14 cellular contexts compared by ENCODE assay signal in genomic region chr5:180333661-180334060, GRCh38. TPM values are rescaled to one million over a fixed set of nuclear protein-coding genes. Genes with fewer than 3 reads are reported as not detected.
DNase-seq lines count a peak whose midpoint lies in the region; ATAC-seq and TF ChIP-seq lines count a peak whose summit lies in the region.
"Had no signal": no experiment of that assay in that cellular context is flagged by ENCODE, and none has a peak within 500 bp of the region (broad histone marks: within the 10 kb centered on the region; RNA-seq: fewer than 3 reads in every experiment).

No MANE protein-coding gene starts in this region.

- no peak overlapping the region for H3K4me3 Mint-ChIP-seq in progenitor cell of endocrine pancreas (ENCODE audit: low read depth)
- H3K4me3 Mint-ChIP-seq: immature natural killer cell, T-helper 17 cell had no signal

- peaks cover 15% of the 10 kb centered on the region for H3K27me3 Mint-ChIP-seq in progenitor cell of endocrine pancreas

- H3K27ac ChIP-seq in SJSA1, result peak overlapping the region; percentile 78
- H3K27ac ChIP-seq in subcutaneous abdominal adipose tissue (ENCODE audit: low read depth, low read length), result peak overlapping the region; percentile 69
- no peak overlapping the region for H3K27ac ChIP-seq in effector memory CD4-positive, alpha-beta T cell (ENCODE audit: insufficient read depth, low read length, poor library complexity, severe bottlenecking)
- H3K27ac ChIP-seq in body of pancreas, result no peak overlapping the region

- H3K4me1 Mint-ChIP-seq in progenitor cell of endocrine pancreas (ENCODE audit: low read depth), result no peaks in the 10 kb centered on the region
- H3K4me1 Mint-ChIP-seq: immature natural killer cell, T-helper 17 cell had no signal

- no peak overlapping the region for H3K27ac Mint-ChIP-seq in progenitor cell of endocrine pancreas
- H3K27ac Mint-ChIP-seq: immature natural killer cell, T-helper 17 cell had no signal

- ATAC-seq in body of pancreas, result no peak
- ATAC-seq: T-helper 17 cell had no signal

- peaks cover 63% of the 10 kb centered on the region for H3K36me3 ChIP-seq in SJSA1
- peaks cover 0 to 30% (median 13%) of the 10 kb centered on the region in 5 donors for H3K36me3 ChIP-seq in subcutaneous abdominal adipose tissue (ENCODE audit: control insufficient read depth in 5 of 5, insufficient read depth in 5 of 5, low read length in 5 of 5)
- H3K36me3 ChIP-seq in effector memory CD4-positive, alpha-beta T cell (ENCODE audit: control insufficient read depth, insufficient read depth, low read length), result no peaks in the 10 kb centered on the region
- H3K36me3 ChIP-seq in body of pancreas (replicated peaks in 1 of 2; ENCODE audit: insufficient read depth in 1 of 2, low read depth in 2 of 2), result no peaks in the 10 kb centered on the region

- H3K36me3 Mint-ChIP-seq in progenitor cell of endocrine pancreas (ENCODE audit: insufficient read depth), result peaks cover 5% of the 10 kb centered on the region
- H3K36me3 Mint-ChIP-seq: immature natural killer cell had no signal

- H3K4me1 ChIP-seq in SJSA1 (replicated peaks), result peaks cover 87% of the 10 kb centered on the region
- H3K4me1 ChIP-seq in subcutaneous abdominal adipose tissue (ENCODE audit: control insufficient read depth in 5 of 5, insufficient read depth in 5 of 5, low read length in 5 of 5), result peaks cover 13 to 29% (median 18%) of the 10 kb centered on the region in 5 donors
- no peaks in the 10 kb centered on the region for H3K4me1 ChIP-seq in effector memory CD4-positive, alpha-beta T cell (ENCODE audit: control insufficient read depth, insufficient read depth, low read length, poor library complexity, severe bottlenecking)
- H3K4me1 ChIP-seq in body of pancreas, result peaks cover 35% of the 10 kb centered on the region

- TF ChIP-seq POLR2A in body of pancreas (IDR thresholded peaks at IDR 0.05), result no peak

- no peak overlapping the region for H3K9ac ChIP-seq in subcutaneous abdominal adipose tissue (ENCODE audit: low read length in 5 of 5)

- H3K9me3 ChIP-seq in SJSA1 (replicated peaks), result no peaks in the 10 kb centered on the region
- H3K9me3 ChIP-seq in subcutaneous abdominal adipose tissue (ENCODE audit: control insufficient read depth in 5 of 5, low read length in 5 of 5), result no peaks in the 10 kb centered on the region
- H3K9me3 ChIP-seq in effector memory CD4-positive, alpha-beta T cell (ENCODE audit: control insufficient read depth, low read length), result no peaks in the 10 kb centered on the region
- no peaks in the 10 kb centered on the region for H3K9me3 ChIP-seq in body of pancreas

- peaks cover 4% of the 10 kb centered on the region for H3K9me3 Mint-ChIP-seq in progenitor cell of endocrine pancreas (ENCODE audit: low read depth)
- H3K9me3 Mint-ChIP-seq: CD8-positive, alpha-beta memory T cell; immature natural killer cell had no signal

- no peak for TF ChIP-seq CTCF in fibroblast of the aortic adventitia (IDR thresholded peaks at IDR 0.05; ENCODE audit: insufficient read depth, low read length)
- no peak for TF ChIP-seq CTCF in progenitor cell of endocrine pancreas (IDR thresholded peaks at IDR 0.05; ENCODE audit: unreplicated experiment)
- no peak for TF ChIP-seq CTCF in body of pancreas (IDR thresholded peaks at IDR 0.05)

- H3K4me3 ChIP-seq in SJSA1 (no peak overlapping the region), fibroblast of the aortic adventitia (ENCODE audit: low read depth, low read length) (no peak overlapping the region), subcutaneous abdominal adipose tissue (ENCODE audit: low read depth in 1 of 5, low read length in 5 of 5) (no peak overlapping the region), body of pancreas (no peak overlapping the region)
- H3K4me3 ChIP-seq in effector memory CD4-positive, alpha-beta T cell (ENCODE audit: insufficient read depth, low read depth, low read length, poor library complexity, severe bottlenecking), result no peak overlapping the region

- intact Hi-C loops in body of pancreas (cut with DNase I), result no loop called here

- DNase-seq in HCEC 1CT, result peak; percentile 62
- DNase-seq in SJSA1 (ENCODE audit: low read depth in 1 of 2, low spot score in 2 of 2), result peak; percentile 97 to 99
- DNase-seq in fibroblast of the aortic adventitia (ENCODE audit: low read depth), result peak; percentile 85
- DNase-seq in effector memory CD4-positive, alpha-beta T cell, result no peak
- no peak for DNase-seq in progenitor cell of endocrine pancreas (ENCODE audit: low spot score, unreplicated experiment)
- DNase-seq in body of pancreas, result no peak
- DNase-seq: activated CD4-positive, alpha-beta T cell treated with anti-CD3 and anti-CD28 coated beads, Interleukin-2, amount 50 U/mL, for 4 hours; activated effector memory CD4-positive, alpha-beta T cell treated with Interleukin-2 at 50 U/mL for 16 hours; CD8-positive, alpha-beta memory T cell; cerebellar nuclear complex; immature natural killer cell; retina; T-helper 17 cell had no signal

- no peaks in the 10 kb centered on the region for H3K27me3 ChIP-seq in SJSA1 (replicated peaks)
- H3K27me3 ChIP-seq in subcutaneous abdominal adipose tissue (ENCODE audit: control insufficient read depth in 5 of 5, insufficient read depth in 4 of 5, low read length in 5 of 5), result peaks cover 0 to 14% (median 0%) of the 10 kb centered on the region in 5 donors
- H3K27me3 ChIP-seq in effector memory CD4-positive, alpha-beta T cell (replicated peaks; ENCODE audit: control insufficient read depth, insufficient read depth, low read length, poor library complexity, severe bottlenecking), result peaks cover 2% of the 10 kb centered on the region
- no peaks in the 10 kb centered on the region for H3K27me3 ChIP-seq in body of pancreas

- 77 to 79% methylated on average over 3 to 4 of the region's 4 CpGs for WGBS in body of pancreas, 2 donors

RNA-seq across cellular contexts. Expression of gene GFPT2, which starts 19.5 kb away (rescaled TPM):
- 125 and 138 TPM in 2 replicates for total RNA-seq in SJSA1 (2014; rRNA removed; shearing (Covaris generic))
- 54.4 and 69.8 TPM in 2 replicates for total RNA-seq in fibroblast of the aortic adventitia (ENCODE audit: low replicate concordance)
- 1.7 and 2.7 TPM in 2 replicates for total RNA-seq in progenitor cell of endocrine pancreas
- 10 to 100 TPM in 1 of 2 donors, 1 to 10 TPM in 1; 3.9 to 17.5 TPM for total RNA-seq in body of pancreas

RNA-seq across cellular contexts. Expression of gene MAPK9, which starts 41.8 kb away (rescaled TPM):
- total RNA-seq in SJSA1 (2014; rRNA removed; shearing (Covaris generic)), result 44.9 and 82.1 TPM in 2 replicates
- 19.1 and 33.4 TPM in 2 replicates for total RNA-seq in fibroblast of the aortic adventitia (ENCODE audit: low replicate concordance)
- total RNA-seq in progenitor cell of endocrine pancreas, result 47.6 and 51.2 TPM in 2 replicates
- total RNA-seq in body of pancreas, result 10 to 100 TPM; 20.4 to 33.2 TPM

Comparison
In these comparisons a context has a peak if more than half of its experiments do, and no peak if none do; other contexts are left out.
1. DNase-seq: peak in HCEC 1CT (single experiment), SJSA1 (2 of 2) and fibroblast of the aortic adventitia (single experiment); none in effector memory CD4-positive, alpha-beta T cell (0 of 3), progenitor cell of endocrine pancreas (single experiment) and body of pancreas (0 of 4).
2. H3K27ac ChIP-seq: peak in SJSA1 (single experiment) and subcutaneous abdominal adipose tissue (single experiment); none in effector memory CD4-positive, alpha-beta T cell (single experiment) and body of pancreas (0 of 4).